18 cellular contexts compared by ENCODE assay signal in the genomic region with DNA sequence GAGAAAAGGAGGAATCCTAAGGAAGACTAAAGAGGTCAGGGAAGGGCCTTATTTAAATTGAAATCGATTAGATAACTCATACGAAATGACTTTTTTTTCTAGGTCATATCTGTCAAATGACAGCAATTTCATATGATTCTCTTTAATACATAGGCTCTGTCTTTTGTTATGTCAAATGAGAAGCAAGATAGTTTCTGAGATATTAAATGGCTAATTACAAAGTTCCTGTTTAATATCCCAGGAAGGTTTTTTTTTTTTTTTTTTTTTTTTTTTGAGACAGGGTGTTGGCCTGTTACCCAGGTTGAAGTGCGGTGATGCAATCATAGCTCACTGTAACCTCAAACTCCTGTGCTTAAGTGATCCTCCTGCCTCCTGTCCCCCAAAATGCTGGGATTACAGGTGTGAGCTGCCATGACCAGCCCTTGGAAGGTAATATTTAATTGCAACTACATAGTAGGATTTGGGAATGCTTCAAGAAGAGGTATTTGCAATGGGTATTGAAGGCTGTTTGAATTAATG. TPM values are rescaled to one million over a fixed set of nuclear protein-coding genes. Genes with fewer than 3 reads are reported as not detected.
DNase-seq lines count a peak whose midpoint lies in the region; ATAC-seq, FAIRE-seq and TF ChIP-seq lines count a peak whose summit lies in the region.
"Had no signal": no experiment of that assay in that cellular context is flagged by ENCODE, and none has a peak within 500 bp of the region (broad histone marks: within the 10 kb centered on the region; RNA-seq: fewer than 3 reads in every experiment).

No MANE protein-coding gene starts in this region.

- H3K27me3 ChIP-seq in bronchial epithelial cell (ENCODE audit: control insufficient read depth, insufficient read depth, low read length) = no peaks in the 10 kb centered on the region
- no peaks in the 10 kb centered on the region for H3K27me3 ChIP-seq in thyroid gland
- no peaks in the 10 kb centered on the region for H3K27me3 ChIP-seq in transverse colon

- intact Hi-C loops in left colon (cut with DNase I, micrococcal nuclease) (no loop called here), thyroid gland (cut with DNase I) (no loop called here), transverse colon (cut with DNase I; ENCODE audit: low total_unique reads) (no loop called here)

- TF ChIP-seq CTCF in bronchial epithelial cell (IDR thresholded peaks at IDR 0.05; ENCODE audit: insufficient read depth, low read length, severe bottlenecking) (no peak), thyroid gland (IDR thresholded peaks at IDR 0.05) (no peak), transverse colon (IDR thresholded peaks at IDR 0.05) (no peak)

- H3K27ac ChIP-seq in thyroid gland (no peak overlapping the region), transverse colon (peak overlapping the region in 2 of 4 donors; percentile 35 to 41)
- H3K27ac ChIP-seq: GM23248 had no signal

- peaks cover 0 to 8% of the 10 kb centered on the region in 2 donors for H3K4me1 ChIP-seq in thyroid gland
- peaks cover 8 to 20% (median 15%) of the 10 kb centered on the region in 4 donors for H3K4me1 ChIP-seq in transverse colon
- H3K4me1 ChIP-seq: HAP-1 had no signal

- H3K9me3 ChIP-seq in thyroid gland (no peaks in the 10 kb centered on the region), transverse colon (no peaks in the 10 kb centered on the region)
- H3K9me3 ChIP-seq: HAP-1 had no signal

- H3K36me3 ChIP-seq in bronchial epithelial cell (ENCODE audit: control insufficient read depth, insufficient read depth, low read length) (no peaks in the 10 kb centered on the region), thyroid gland (no peaks in the 10 kb centered on the region), transverse colon (no peaks in the 10 kb centered on the region)
- H3K36me3 ChIP-seq: HAP-1 had no signal

- H3K4me3 ChIP-seq in bronchial epithelial cell (ENCODE audit: low read depth, low read length) (no peak overlapping the region), thyroid gland (replicated peaks in 1 of 3) (no peak overlapping the region), transverse colon (no peak overlapping the region)
- H3K4me3 ChIP-seq: GM23248, HAP-1 had no signal

- no peak for TF ChIP-seq EP300 in transverse colon (IDR thresholded peaks at IDR 0.05; ENCODE audit: low read depth)

- peak; percentile 31 for ATAC-seq in left colon

- 91 to 96% methylated on average over 3 of the region's 3 CpGs for WGBS in thyroid gland, 2 donors
- 69 to 77% methylated on average over 2 to 3 of the region's 3 CpGs for WGBS in transverse colon (ENCODE audit: low coverage in 1 of 2), 2 donors

- TF ChIP-seq POLR2A in thyroid gland (IDR thresholded peaks at IDR 0.05) = no peak
- no peak for TF ChIP-seq POLR2A in transverse colon (IDR thresholded peaks at IDR 0.05)

- in situ Hi-C loops in transverse colon (cut with MboI; ENCODE audit: low pct_ligation_motif_present in 1 of 4, low pct_unique_long_range_greater_than_20kb in 1 of 4, low sequenced_read_pairs in 3 of 4) = no loop called here

- FAIRE-seq in bronchial epithelial cell (lab: Jason Lieb, UNC) = no peak

- DNase-seq in DMS53 (lab: John Stamatoyannopoulos, UW) = peak; percentile 43
- DNase-seq in DMS53 treated with DMSO at 0.1 percent for 48 hours (lab: John Stamatoyannopoulos, UW; ENCODE audit: unreplicated experiment) = no peak
- peak; percentile 32 for DNase-seq in bronchial epithelial cell (ENCODE audit: low read depth)
- DNase-seq in left colon = no peak
- DNase-seq in thyroid gland = peak; percentile 6 to 19
- no peak for DNase-seq in NCI-H2196 (lab: John Stamatoyannopoulos, UW; ENCODE audit: unreplicated experiment)
- DNase-seq in SIG-M5 (lab: John Stamatoyannopoulos, UW) = no peak
- no peak for DNase-seq in transverse colon
- DNase-seq: GDM1, MM.1S, NCI-H1105, NCI-H2081, NCI-H524, NCI-H82, OCI-M1, SHP77 treated with DMSO at 0.1 percent for 48 hours had no signal

RNA-seq across cellular contexts. Expression of a gene that starts 48.0 kb away (rescaled TPM):
- total RNA-seq in bronchial epithelial cell (48.5 and 53.7 TPM in 2 replicates), left colon (10 to 100 TPM; 64.0 to 77.8 TPM), thyroid gland (10 to 100 TPM; 29.0 to 45.5 (median 41.0) TPM), transverse colon (10 to 100 TPM; 58.1 to 94.8 (median 72.4) TPM)

RNA-seq across cellular contexts. Expression of a gene that starts 48.4 kb away (rescaled TPM):
- total RNA-seq in bronchial epithelial cell (17.7 and 18.2 TPM in 2 replicates), left colon (10 to 100 TPM; 72.3 to 74.2 TPM), thyroid gland (10 to 100 TPM; 26.0 to 36.8 (median 33.3) TPM), transverse colon (100 to 1,000 TPM in 2 of 4 donors, 10 to 100 TPM in 2; 47.0 to 114 (median 103) TPM)

Comparison
In these comparisons a context has a peak if more than half of its experiments do, and no peak if none do; other contexts are left out.
1. DNase-seq: peak in DMS53 (single experiment), bronchial epithelial cell (single experiment) and thyroid gland (2 of 2); none in DMS53 treated with DMSO at 0.1 percent for 48 hours (single experiment), left colon (0 of 2), NCI-H2196 (single experiment), SIG-M5 (single experiment) and transverse colon (single experiment).